ENCODE assay signal across 25 cellular contexts in the genomic region with DNA sequence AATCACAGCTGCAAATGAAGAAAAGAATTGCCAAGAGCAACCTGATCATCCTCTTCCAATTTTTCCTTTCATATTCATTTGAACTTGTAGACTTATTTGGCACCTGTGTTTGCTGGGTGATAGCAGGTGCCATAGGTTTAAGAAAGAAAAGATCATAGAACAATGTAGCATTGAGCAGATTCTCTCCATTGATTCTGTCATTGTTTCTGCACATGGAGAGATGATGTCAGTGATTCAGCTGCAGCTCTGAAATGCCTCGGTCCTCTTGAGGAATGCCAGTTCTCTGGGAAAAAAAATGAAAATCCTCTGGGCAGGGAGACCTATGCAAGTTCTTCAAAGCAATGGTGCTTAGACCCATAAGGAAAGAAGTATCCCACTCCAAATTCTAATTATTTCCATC.
DNase-seq lines count a peak whose midpoint lies in the region; ATAC-seq, FAIRE-seq and TF ChIP-seq lines count a peak whose summit lies in the region.
"Had no signal": no experiment of that assay in that cellular context is flagged by ENCODE, and none has a peak within 500 bp of the region (broad histone marks: within the 10 kb centered on the region; RNA-seq: fewer than 3 reads in every experiment).

No MANE protein-coding gene starts in this region.

- ATAC-seq in HG02938 (IDR thresholded peaks at IDR 0.05; ENCODE audit: unreplicated experiment), result no peak
- ATAC-seq: HepG2, K562 had no signal

- no peaks in the 10 kb centered on the region for H3K36me3 Mint-ChIP-seq in endothelial cell (ENCODE audit: low read depth, unreplicated experiment)

- H3K27me3 Mint-ChIP-seq in endothelial cell (ENCODE audit: unreplicated experiment), result no peaks in the 10 kb centered on the region
- H3K27me3 Mint-ChIP-seq: CD4-positive, alpha-beta T cell had no signal

- no peaks in the 10 kb centered on the region for H3K9me3 Mint-ChIP-seq in endothelial cell (ENCODE audit: unreplicated experiment)

- H3K27me3 ChIP-seq in small intestine (ENCODE audit: control insufficient read depth in 2 of 2, insufficient read depth in 2 of 2, low read length in 2 of 2), result no peaks in the 10 kb centered on the region
- H3K27me3 ChIP-seq: BLaER1, MG63 had no signal

- no peak for FAIRE-seq in small intestine (lab: Jason Lieb, UNC)
- FAIRE-seq: GM12891, HepG2, K562 had no signal

- no peaks in the 10 kb centered on the region for H3K4me1 ChIP-seq in small intestine (ENCODE audit: control insufficient read depth in 2 of 2, insufficient read depth in 1 of 2, low read depth in 1 of 2, low read length in 1 of 2)
- H3K4me1 ChIP-seq: Caco-2, HAP-1 had no signal

- H3K27ac ChIP-seq in cingulate gyrus (ENCODE audit: low read depth, low read length), result peak overlapping the region; percentile 75
- H3K27ac ChIP-seq in small intestine (ENCODE audit: low read depth in 1 of 2, low read length in 1 of 2), result no peak overlapping the region
- H3K27ac ChIP-seq: BLaER1, GM23248, HL-60, PC-9 had no signal

- TF ChIP-seq CTCF in endothelial cell (IDR thresholded peaks at IDR 0.05; ENCODE audit: unreplicated experiment), result no peak

- whole genome bisulfite sequencing in small intestine, 3 donors, result 37 to 82% (median 41%) methylated on average over 1 of the region's 1 CpG

- H3K4me3 ChIP-seq in small intestine (ENCODE audit: low read depth in 1 of 2, low read length in 2 of 2), result no peak overlapping the region
- H3K4me3 ChIP-seq: BLaER1, GM23248, HAP-1, K562, MG63, PC-9 had no signal

- H3K4me3 Mint-ChIP-seq in endothelial cell (ENCODE audit: unreplicated experiment), result no peak overlapping the region
- H3K4me3 Mint-ChIP-seq: CD4-positive, alpha-beta T cell had no signal

- peak; percentile 89 for DNase-seq in globus pallidus (ENCODE audit: low spot score)
- peak; percentile 24 for DNase-seq in middle frontal gyrus (ENCODE audit: extremely low spot score, low spot score)
- DNase-seq in superior temporal gyrus (ENCODE audit: extremely low spot score), result peak; percentile 87
- no peak for DNase-seq in GDM1 (lab: John Stamatoyannopoulos, UW)
- DNase-seq in endothelial cell (ENCODE audit: low spot score), result no peak
- DNase-seq in small intestine, result no peak
- DNase-seq: Caco-2; CD4-positive, alpha-beta T cell; DMS 273 treated with DMSO at 0.1 percent for 48 hours; DMS79 treated with DMSO at 0.1 percent for 48 hours; GM23248; MG63; NCI-H1417; NCI-H1930; PC-9; RPMI8226; SHP77 treated with DMSO at 0.1 percent for 48 hours had no signal

- no peaks in the 10 kb centered on the region for H3K36me3 ChIP-seq in small intestine (ENCODE audit: control insufficient read depth in 2 of 2, insufficient read depth in 2 of 2, low read length in 2 of 2)
- H3K36me3 ChIP-seq: BLaER1, HAP-1, MG63 had no signal

- H3K4me1 Mint-ChIP-seq in endothelial cell (ENCODE audit: unreplicated experiment), result peaks cover 5% of the 10 kb centered on the region

- no peak overlapping the region for H3K27ac Mint-ChIP-seq in endothelial cell (ENCODE audit: unreplicated experiment)
- H3K27ac Mint-ChIP-seq: CD4-positive, alpha-beta T cell had no signal

- H3K9me3 ChIP-seq in small intestine (ENCODE audit: control insufficient read depth, low read depth), result no peaks in the 10 kb centered on the region
- H3K9me3 ChIP-seq: BLaER1, Caco-2, HAP-1, MG63 had no signal

Comparison
In these comparisons a context has a peak if more than half of its experiments do, and no peak if none do; other contexts are left out.
1. DNase-seq: peak in globus pallidus (single experiment), middle frontal gyrus (single experiment) and superior temporal gyrus (single experiment); none in GDM1 (single experiment), endothelial cell (single experiment) and small intestine (single experiment).